In the genomic region with DNA sequence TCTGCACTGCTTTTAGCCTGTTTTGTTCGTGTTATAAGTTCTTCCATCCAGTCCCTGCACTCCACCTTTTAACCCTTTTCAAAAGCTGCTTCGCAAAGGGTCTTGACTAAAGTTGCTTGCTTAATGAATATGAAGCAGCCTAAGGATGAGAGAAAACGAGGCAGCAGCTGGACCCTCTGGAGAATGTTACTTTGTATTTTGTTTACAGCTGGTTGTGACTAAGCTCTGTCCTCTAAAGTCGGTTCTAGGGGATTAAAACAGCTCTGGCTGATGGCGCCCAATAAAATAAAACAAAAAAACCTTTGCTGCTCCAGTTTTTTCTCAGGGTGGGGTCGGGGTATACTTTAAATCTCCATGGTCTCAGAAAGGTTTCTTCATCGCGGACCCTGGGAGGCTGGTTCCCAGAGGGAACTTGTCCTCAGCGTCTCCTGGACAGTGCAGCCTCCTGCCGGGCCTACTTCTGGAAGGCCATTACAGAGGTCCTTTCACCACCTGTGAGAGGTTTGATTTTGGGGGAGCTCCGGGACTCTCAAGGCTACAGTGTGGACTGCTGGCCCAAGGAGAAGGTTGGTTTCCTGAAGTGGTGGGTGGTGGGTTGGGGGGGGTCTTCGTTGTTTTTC, we compare ENCODE assay signal across 8 cellular contexts. TPM values are rescaled to one million over a fixed set of nuclear protein-coding genes. Genes with fewer than 3 reads are reported as not detected.
A peak's percentile ranks its signal among the peaks of the same experiment; 100 is the strongest.
DNase-seq lines count a peak whose midpoint lies in the region; ATAC-seq and TF ChIP-seq lines count a peak whose summit lies in the region.

No MANE protein-coding gene starts in this region.

- no peaks in the 10 kb centered on the region for H3K27me3 ChIP-seq in BE2C
- H3K27me3 ChIP-seq in HL-60 (ENCODE audit: insufficient read depth, poor library complexity, severe bottlenecking) = no peaks in the 10 kb centered on the region
- no peaks in the 10 kb centered on the region for H3K27me3 ChIP-seq in adipocyte (replicated peaks; ENCODE audit: control insufficient read depth, insufficient read depth, low read length)
- no peaks in the 10 kb centered on the region for H3K27me3 ChIP-seq in layer of hippocampus (ENCODE audit: control insufficient read depth, insufficient read depth, low read length)
- H3K27me3 ChIP-seq in tibial artery = no peaks in the 10 kb centered on the region

- peak; percentile 26; the same call in 1 of the 2 replicates for TF ChIP-seq CTCF in BE2C (IDR thresholded peaks at IDR 0.05; ENCODE audit: low read depth, low read length)
- no peak for TF ChIP-seq CTCF in HL-60 (IDR thresholded peaks at IDR 0.05; ENCODE audit: insufficient read depth, low read length)
- TF ChIP-seq CTCF in tibial artery (IDR thresholded peaks at IDR 0.05) = no peak

- peak overlapping the region; percentile 69 for H3K27ac ChIP-seq in HL-60 (replicated peaks)
- peak overlapping the region; percentile 50 for H3K27ac ChIP-seq in layer of hippocampus (ENCODE audit: low read depth, low read length)
- peak overlapping the region; percentile 91 to 93 for H3K27ac ChIP-seq in tibial artery

- H3K36me3 ChIP-seq in BE2C (peaks cover 54% of the 10 kb centered on the region), adipocyte (ENCODE audit: control insufficient read depth, insufficient read depth, low read length, severe bottlenecking) (peaks cover 46% of the 10 kb centered on the region), tibial artery (peaks cover 3 to 25% (median 16%) of the 10 kb centered on the region in 3 donors)

- ATAC-seq in HG03108 (IDR thresholded peaks at IDR 0.05; ENCODE audit: unreplicated experiment) (no peak), HG03039 (IDR thresholded peaks at IDR 0.05; ENCODE audit: unreplicated experiment) (no peak)

- H3K4me3 ChIP-seq in BE2C (ENCODE audit: low read depth, low read length) (peak overlapping the region; percentile 52), HL-60 (replicated peaks; ENCODE audit: insufficient read depth, low read length) (peak overlapping the region; percentile 37), adipocyte (ENCODE audit: low read length) (peak overlapping the region; percentile 94), tibial artery (peak overlapping the region; percentile 80 to 82)

- DNase-seq in BE2C = no peak
- no peak for DNase-seq in HL-60 (ENCODE audit: low read depth in 1 of 2, low spot score in 1 of 2)
- no peak for DNase-seq in adipocyte (ENCODE audit: low read depth)
- DNase-seq in tibial artery = no peak
- no peak for DNase-seq in occipital lobe (lab: John Stamatoyannopoulos, UW)

- peaks cover 5% of the 10 kb centered on the region; the same call in 1 of the 2 replicates for H3K4me1 ChIP-seq in BE2C
- peaks cover 42% of the 10 kb centered on the region for H3K4me1 ChIP-seq in adipocyte (ENCODE audit: control insufficient read depth, insufficient read depth, low read length)
- H3K4me1 ChIP-seq in tibial artery = peaks cover 4 to 55% (median 43%) of the 10 kb centered on the region in 4 donors

- H3K9me3 ChIP-seq in BE2C (no peaks in the 10 kb centered on the region), adipocyte (ENCODE audit: control insufficient read depth, low read length) (no peaks in the 10 kb centered on the region), tibial artery (no peaks in the 10 kb centered on the region)

- intact Hi-C loops in tibial artery (cut with DNase I; ENCODE audit: low total_unique reads) = loop anchor here (2.0 kb wide), 1 partner anchor 21 kb away; a partner anchor contains a TSS

- peak overlapping the region; percentile 81 for H3K9ac ChIP-seq in adipocyte (ENCODE audit: low read length)

RNA-seq across cellular contexts. Expression of a gene that starts 0.8 kb away (rescaled TPM):
- polyA plus RNA-seq in BE2C (2012; ENCODE audit: insufficient read depth, insufficient read length, low read depth) = 307 TPM
- total RNA-seq in occipital lobe = 133 TPM

RNA-seq across cellular contexts. Expression of a gene that starts 21.2 kb away (rescaled TPM):
- 77.7 TPM for polyA plus RNA-seq in BE2C (2012; ENCODE audit: insufficient read depth, insufficient read length, low read depth)
- total RNA-seq in occipital lobe = 31.8 TPM

RNA-seq across cellular contexts. Expression of a gene that starts 40.0 kb away (rescaled TPM):
- 27.9 TPM for polyA plus RNA-seq in BE2C (2012; ENCODE audit: insufficient read depth, insufficient read length, low read depth)
- total RNA-seq in occipital lobe = 94.5 TPM

RNA-seq across cellular contexts. Expression of a gene that starts 44.7 kb away (rescaled TPM):
- 55.7 TPM for polyA plus RNA-seq in BE2C (2012; ENCODE audit: insufficient read depth, insufficient read length, low read depth)
- total RNA-seq in occipital lobe = 22.0 TPM

RNA-seq across cellular contexts. Expression of a gene that starts 44.8 kb away (rescaled TPM):
- 0.52 TPM for polyA plus RNA-seq in BE2C (2012; ENCODE audit: insufficient read depth, insufficient read length, low read depth)
- total RNA-seq in occipital lobe = 0.62 TPM

Comparison
In these comparisons a context has a peak if more than half of its experiments do, and no peak if none do; other contexts are left out.
1. H3K4me3 ChIP-seq: peak in every context shown above with its lines; median percentile 94 in adipocyte; 81 in tibial artery; 52 in BE2C; 37 in HL-60.